23 cellular contexts compared by ENCODE assay signal in genomic region chr6:158586652-158587051, GRCh38. TPM values are rescaled to one million over a fixed set of nuclear protein-coding genes. Genes with fewer than 3 reads are reported as not detected.
DNase-seq lines count a peak whose midpoint lies in the region; ATAC-seq, FAIRE-seq and TF ChIP-seq lines count a peak whose summit lies in the region.
"Had no signal": no experiment of that assay in that cellular context is flagged by ENCODE, and none has a peak within 500 bp of the region (broad histone marks: within the 10 kb centered on the region; RNA-seq: fewer than 3 reads in every experiment).

No MANE protein-coding gene starts in this region.

- 96% methylated on average over 7 of the region's 8 CpGs for WGBS in HepG2 (ENCODE audit: low lambda C conversion rate)
- WGBS in right lobe of liver (ENCODE audit: insufficient coverage, low coverage, low lambda C conversion rate, missing lambda C conversion rate) = 100% methylated on average over 6 of the region's 8 CpGs
- WGBS in K562 (ENCODE audit: insufficient coverage, low coverage, missing lambda C conversion rate) = 96% methylated on average over 8 of the region's 8 CpGs
- 95 to 98% (median 95%) methylated on average over 8 of the region's 8 CpGs for WGBS in ovary, 3 donors

- FAIRE-seq in HepG2 (lab: Jason Lieb, UNC) = no peak
- no peak for FAIRE-seq in K562 (lab: Jason Lieb, UNC)
- FAIRE-seq: A549, D721Med, G401.6, GM12891 had no signal

- H3K9me3 ChIP-seq in HepG2 (ENCODE audit: low read length) (no peaks in the 10 kb centered on the region), right lobe of liver (no peaks in the 10 kb centered on the region), K562 (replicated peaks; ENCODE audit: control insufficient read depth, insufficient read depth, low read depth, low read length) (no peaks in the 10 kb centered on the region), ovary (no peaks in the 10 kb centered on the region)
- H3K9me3 ChIP-seq: Caco-2 had no signal

- TF ChIP-seq POLR2A in HepG2 (IDR thresholded peaks at IDR 0.05; ENCODE audit: insufficient read depth in 1 of 2, low read depth in 2 of 2, low read length in 2 of 2) = no peak
- TF ChIP-seq POLR2A in right lobe of liver (IDR thresholded peaks at IDR 0.05) = no peak
- no peak for TF ChIP-seq POLR2A in K562 (conservative IDR thresholded peaks at IDR 0.05)
- no peak for TF ChIP-seq POLR2A in ovary (IDR thresholded peaks at IDR 0.05)

- H3K36me3 Mint-ChIP-seq in effector memory CD8-positive, alpha-beta T cell (ENCODE audit: insufficient read depth) = peaks cover 93% of the 10 kb centered on the region

- no peaks in the 10 kb centered on the region for H3K9me1 ChIP-seq in K562 (ENCODE audit: control insufficient read depth, insufficient read depth, low read length)

- TF ChIP-seq EP300 in HepG2 (IDR thresholded peaks at IDR 0.05; ENCODE audit: low read depth in 2 of 2, low read length in 2 of 2) = no peak
- no peak for TF ChIP-seq EP300 in HepG2 (CRISPR knock-in tag; IDR thresholded peaks at IDR 0.05; ENCODE audit: borderline replicate concordance)
- TF ChIP-seq EP300 in K562 (IDR thresholded peaks at IDR 0.05; ENCODE audit: low read length) = no peak
- TF ChIP-seq EP300 in ovary (IDR thresholded peaks at IDR 0.05) = no peak

- BruUV-seq in HepG2 (replicated peaks; lab: Mats Ljungman, UMichigan) (no TSS peak), K562 (replicated peaks; lab: Mats Ljungman, UMichigan) (no TSS peak)

- H3K4me1 ChIP-seq in HepG2 (ENCODE audit: insufficient read depth, low read length) (no peaks in the 10 kb centered on the region), right lobe of liver (no peaks in the 10 kb centered on the region), K562 (replicated peaks in 1 of 2; ENCODE audit: control insufficient read depth in 2 of 2, insufficient read depth in 2 of 2, low read length in 2 of 2) (no peaks in the 10 kb centered on the region), ovary (ENCODE audit: insufficient read depth) (no peaks in the 10 kb centered on the region)
- H3K4me1 ChIP-seq: A549, Caco-2 had no signal

- ATAC-seq in HepG2 (no peak; the same call in 2 of the 3 replicates), right lobe of liver (no peak), K562 (no peak), GM19324 (IDR thresholded peaks at IDR 0.05; ENCODE audit: low FRiP score, unreplicated experiment) (no peak)
- ATAC-seq in effector memory CD8-positive, alpha-beta T cell (replicated peaks) = no peak
- ATAC-seq: A549; CD8-positive, alpha-beta T cell had no signal

- CTCF ChIA-PET in HepG2 (lab: Yijun Ruan, JAX; ENCODE audit: low intra/inter-chr PET ratio, low total read pairs) (no interaction called here), K562 (lab: Yijun Ruan, JAX; ENCODE audit: low intra/inter-chr PET ratio) (no interaction called here)

- H3K79me2 ChIP-seq in HepG2 (ENCODE audit: insufficient read depth, low read length) (peaks cover 3% of the 10 kb centered on the region), K562 (ENCODE audit: control insufficient read depth, insufficient read depth, low read length) (no peaks in the 10 kb centered on the region)

- in situ Hi-C loops in HepG2 (cut with HindIII; ENCODE audit: extremely low pct_ligation_motif_present, low pct_unique_long_range_greater_than_20kb) = no loop called here
- in situ Hi-C loops in K562 (cut with MboI) = no loop called here

- H3K9ac ChIP-seq in HepG2 (ENCODE audit: insufficient read depth, low read depth, low read length) = no peak overlapping the region
- H3K9ac ChIP-seq in K562 (ENCODE audit: insufficient read depth in 1 of 2, low read depth in 2 of 2, low read length in 2 of 2) = no peak overlapping the region
- H3K9ac ChIP-seq: BLaER1 treated with 17β-estradiol and CSF1 and Interleukin-3, amounts not matched to agents 10 nM and 100 nM had no signal

- H3K27ac Mint-ChIP-seq in effector memory CD8-positive, alpha-beta T cell = peak overlapping the region; percentile 13 to 55
- H3K27ac Mint-ChIP-seq: B cell; CD4-positive, alpha-beta T cell; CD8-positive, alpha-beta T cell had no signal

- TF ChIP-seq CTCF in HepG2 (CRISPR knock-in tag; IDR thresholded peaks at IDR 0.05) (no peak), right lobe of liver (IDR thresholded peaks at IDR 0.05) (no peak), K562 (IDR thresholded peaks at IDR 0.05 in 2 of 3, conservative IDR thresholded peaks at IDR 0.05 in 1 of 3; ENCODE audit: insufficient read depth in 2 of 3, low read depth in 1 of 3, low read length in 3 of 3) (no peak), ovary (IDR thresholded peaks at IDR 0.05) (no peak)

- H3K4me2 ChIP-seq in HepG2 (ENCODE audit: low read depth, low read length) (no peak overlapping the region), K562 (ENCODE audit: insufficient read depth, low read length) (no peak overlapping the region)
- H3K4me2 ChIP-seq: A549; BLaER1 treated with 17β-estradiol and CSF1 and Interleukin-3, amounts not matched to agents 10 nM and 100 nM had no signal

- H3K27me3 ChIP-seq in HepG2 (ENCODE audit: control insufficient read depth in 1 of 2, insufficient read depth in 2 of 2, low read length in 2 of 2) (no peaks in the 10 kb centered on the region), right lobe of liver (no peaks in the 10 kb centered on the region), K562 (ENCODE audit: control insufficient read depth in 2 of 2, insufficient read depth in 2 of 2, low read length in 2 of 2) (no peaks in the 10 kb centered on the region), ovary (no peaks in the 10 kb centered on the region)
- H3K27me3 ChIP-seq: BLaER1 treated with 17β-estradiol and CSF1 and Interleukin-3, amounts not matched to agents 10 nM and 100 nM had no signal

- H2AFZ ChIP-seq in HepG2 (ENCODE audit: low read length) = no peak overlapping the region
- H2AFZ ChIP-seq in K562 (ENCODE audit: low read depth, low read length) = no peak overlapping the region

- no peaks in the 10 kb centered on the region for H3K27me3 Mint-ChIP-seq in effector memory CD8-positive, alpha-beta T cell
- H3K27me3 Mint-ChIP-seq: B cell; CD4-positive, alpha-beta T cell had no signal

- intact Hi-C loops in HepG2 (cut with micrococcal nuclease; ENCODE audit: unreplicated experiment) (no loop called here), right lobe of liver (cut with DNase I) (no loop called here), K562 (cut with micrococcal nuclease) (no loop called here), posterior vena cava (cut with DNase I) (no loop called here), ovary (cut with DNase I) (no loop called here)

- H4K20me1 ChIP-seq in HepG2 (ENCODE audit: insufficient read depth, low read length) (peaks cover 18% of the 10 kb centered on the region; the same call in 1 of the 2 replicates), K562 (replicated peaks; ENCODE audit: control insufficient read depth, insufficient read depth, low read length) (no peaks in the 10 kb centered on the region)

- no peak overlapping the region for H3K27ac ChIP-seq in HepG2 (ENCODE audit: extremely low read length, insufficient read depth, low read length)
- no peak overlapping the region for H3K27ac ChIP-seq in right lobe of liver
- no peak overlapping the region for H3K27ac ChIP-seq in K562 (ENCODE audit: extremely low read depth, low read depth, low read length)
- H3K27ac ChIP-seq in ovary = no peak overlapping the region
- H3K27ac ChIP-seq: A549; BLaER1 treated with 17β-estradiol and CSF1 and Interleukin-3, amounts not matched to agents 10 nM and 100 nM; C4-2B had no signal

- H3K4me3 ChIP-seq in HepG2 (replicated peaks in 1 of 3; ENCODE audit: insufficient read depth in 1 of 3, low read depth in 2 of 3, low read length in 3 of 3) (no peak overlapping the region), right lobe of liver (no peak overlapping the region), K562 (no peak overlapping the region), ovary (no peak overlapping the region)
- H3K4me3 ChIP-seq: A549; BLaER1 treated with 17β-estradiol and CSF1 and Interleukin-3, amounts not matched to agents 10 nM and 100 nM had no signal

- DNase-seq in HepG2 (ENCODE audit: low spot score) (no peak), right lobe of liver (no peak), K562 (ENCODE audit: extremely low read depth in 1 of 4, low spot score in 3 of 4) (no peak), posterior vena cava (ENCODE audit: low spot score) (peak; percentile 26), ovary (no peak)
- DNase-seq in effector memory CD8-positive, alpha-beta T cell = no peak
- no peak for DNase-seq in stimulated activated CD4-positive, alpha-beta T cell treated with anti-CD3 and anti-CD28 coated beads, Interleukin-4, amount 100 ng/mL, for 1 hour
- DNase-seq: 8988T; AML-193; Caco-2; Calu3; CD4-positive, alpha-beta T cell; CD8-positive, alpha-beta T cell; DMS79 treated with DMSO at 0.1 percent for 48 hours; GF-D8 had no signal

- H3K4me1 Mint-ChIP-seq in effector memory CD8-positive, alpha-beta T cell (ENCODE audit: low read depth in 2 of 2) = peaks cover 0 to 2% of the 10 kb centered on the region in 2 donors
- H3K4me1 Mint-ChIP-seq: B cell had no signal

- no peak overlapping the region for H3K4me3 Mint-ChIP-seq in effector memory CD8-positive, alpha-beta T cell
- H3K4me3 Mint-ChIP-seq: B cell; CD4-positive, alpha-beta T cell; CD8-positive, alpha-beta T cell had no signal

- no peaks in the 10 kb centered on the region for H3K9me3 Mint-ChIP-seq in effector memory CD8-positive, alpha-beta T cell
- H3K9me3 Mint-ChIP-seq: CD4-positive, alpha-beta T cell; CD8-positive, alpha-beta T cell had no signal

- POLR2A ChIA-PET in HepG2 (lab: Yijun Ruan, JAX) = no interaction called here
- POLR2A ChIA-PET in K562 (lab: Yijun Ruan, JAX) = interaction anchor here (0.6 kb wide), 1 partner anchor 22 kb away, joined by 3 read pairs; no protein-coding TSS in a partner anchor

- TF ChIP-seq RAD21 in HepG2 (CRISPR knock-in tag; IDR thresholded peaks at IDR 0.05) = no peak
- no peak for TF ChIP-seq RAD21 in K562 (CRISPR knock-in tag; conservative IDR thresholded peaks at IDR 0.05 in 1 of 2, IDR thresholded peaks at IDR 0.05 in 1 of 2)

- H3K36me3 ChIP-seq in HepG2 (replicated peaks in 1 of 2; ENCODE audit: control insufficient read depth in 1 of 2, insufficient read depth in 2 of 2, low read length in 2 of 2) = peaks cover 56 to 94% of the 10 kb centered on the region in 2 experiments
- peaks cover 0 to 56% (median 7%) of the 10 kb centered on the region in 4 donors for H3K36me3 ChIP-seq in right lobe of liver
- peaks cover 89% of the 10 kb centered on the region for H3K36me3 ChIP-seq in K562 (ENCODE audit: control insufficient read depth, insufficient read depth, low read length)
- no peaks in the 10 kb centered on the region for H3K36me3 ChIP-seq in ovary

RNA-seq across cellular contexts. Expression of gene TMEM181, which starts 26.8 kb away (rescaled TPM):
- total RNA-seq in HepG2 (2016; rRNA removed; fragmentation: Illumina TruSeq; extraction: Trizol) (42.1 and 59.1 TPM in 2 replicates), right lobe of liver (10 to 100 TPM; 11.3 to 14.0 (median 12.5) TPM), K562 (2014; rRNA removed) (10.9 and 14.8 TPM in 2 replicates), K562 (2014; rRNA removed; fragmentation: Illumina TruSeq; extraction: Trizol) (26.0 and 27.2 TPM in 2 replicates), K562 (2015; rRNA removed; fragmentation: Illumina TruSeq; extraction: Trizol) (23.0 and 24.3 TPM in 2 replicates), K562 (2021) (17.3 and 19.2 TPM in 2 replicates), posterior vena cava (10 to 100 TPM; 24.1 to 30.4 TPM), ovary (10 to 100 TPM in 6 of 7 donors, 1 to 10 TPM in 1; 7.9 to 18.1 (median 12.7) TPM)
- 32.4 and 35.6 TPM in 2 replicates for total RNA-seq in HepG2 (2016; cell fraction: cytosol; rRNA removed; fragmentation: Illumina TruSeq; extraction: Trizol; ENCODE audit: low read depth)
- 41.0 and 60.9 TPM in 2 replicates for total RNA-seq in HepG2 (2016; cell fraction: insoluble cytoplasmic fraction; rRNA removed; fragmentation: Illumina TruSeq; extraction: Trizol)
- total RNA-seq in HepG2 (2016; cell fraction: membrane; rRNA removed; fragmentation: Illumina TruSeq; extraction: Trizol) = 29.2 and 32.9 TPM in 2 replicates
- total RNA-seq in HepG2 (2016; cell fraction: nucleus; rRNA removed; fragmentation: Illumina TruSeq; extraction: Trizol) = 66.4 and 75.5 TPM in 2 replicates
- polyA plus RNA-seq in HepG2 (2011; rRNA removed) (105 and 108 TPM in 2 replicates), K562 (2011; rRNA removed) (23.6 and 26.0 TPM in 2 replicates), K562 (2014; fragmentation: Illumina TruSeq; extraction: Trizol) (19.0 and 22.6 TPM in 2 replicates), K562 (2014; fragmentation: Nextera tagmentation; extraction: Ambion mirVana) (1 to 10 TPM; 5.6 to 7.6 TPM), K562 (2014; rRNA removed) (19.9 and 22.0 TPM in 2 replicates), ovary (10 to 100 TPM in 1 of 2 donors, 1 to 10 TPM in 1; 7.3 to 21.9 TPM)
- polyA plus RNA-seq in HepG2 (2011; cell fraction: cytosol; rRNA removed) = 53.2 and 89.4 TPM in 2 replicates
- 65.7 and 85.9 TPM in 2 replicates for polyA plus RNA-seq in HepG2 (2011; cell fraction: nucleus; rRNA removed)
- 99.1 and 106 TPM in 2 replicates for polyA plus RNA-seq in HepG2 (2012)
- polyA plus RNA-seq in HepG2 (2016; cell fraction: cytosol; fragmentation: Illumina TruSeq; extraction: Trizol; ENCODE audit: low read depth) = 2.2 and 2.6 TPM in 2 replicates
- 31.8 and 32.9 TPM in 2 replicates for polyA plus RNA-seq in HepG2 (2016; cell fraction: insoluble cytoplasmic fraction; fragmentation: Illumina TruSeq; extraction: Trizol; ENCODE audit: low read depth)
- polyA plus RNA-seq in HepG2 (2016; cell fraction: membrane; fragmentation: Illumina TruSeq; extraction: Trizol; ENCODE audit: low read depth) = 8.5 and 9.3 TPM in 2 replicates
- 140 and 144 TPM in 2 replicates for polyA plus RNA-seq in HepG2 (2016; cell fraction: nucleus; fragmentation: Illumina TruSeq; extraction: Trizol; ENCODE audit: insufficient read depth, low read depth)
- 13.5 and 115 TPM in 2 replicates for polyA minus RNA-seq in HepG2 (2011; rRNA and poly(A)+ RNA removed; ENCODE audit: low replicate concordance)
- 82.7 and 108 TPM in 2 replicates for polyA minus RNA-seq in HepG2 (2011; cell fraction: cytosol; rRNA and poly(A)+ RNA removed)
- polyA minus RNA-seq in HepG2 (2011; cell fraction: nucleus; rRNA and poly(A)+ RNA removed) = 78.4 and 93.9 TPM in 2 replicates
- total RNA-seq in K562 (2011; cell fraction: chromatin; rRNA removed; ENCODE audit: low replicate concordance) = 36.6 and 77.1 TPM in 2 replicates
- 21.0 and 25.4 TPM in 2 replicates for total RNA-seq in K562 (2011; cell fraction: nucleolus; rRNA removed)
- 41.9 and 56.9 TPM in 2 replicates for total RNA-seq in K562 (2011; cell fraction: nucleoplasm; rRNA removed)
- 8.5 and 15.4 TPM in 2 replicates for polyA plus RNA-seq in K562 (2011; cell fraction: cytosol; rRNA removed)
- 19.9 and 23.7 TPM in 2 replicates for polyA plus RNA-seq in K562 (2011; cell fraction: nucleus; rRNA removed)
- 14.1 and 17.3 TPM in 2 replicates for polyA plus RNA-seq in K562 (2012)
- polyA minus RNA-seq in K562 (2011; rRNA and poly(A)+ RNA removed) = 30.4 and 31.4 TPM in 2 replicates
- 15.7 TPM in 2 replicates for polyA minus RNA-seq in K562 (2011; cell fraction: cytosol; rRNA and poly(A)+ RNA removed)
- polyA minus RNA-seq in K562 (2011; cell fraction: nucleus; rRNA and poly(A)+ RNA removed) = 9.8 and 14.0 TPM in 2 replicates

RNA-seq across cellular contexts. Expression of gene DYNLT1, which starts 57.9 kb away (rescaled TPM):
- total RNA-seq in HepG2 (2016; rRNA removed; fragmentation: Illumina TruSeq; extraction: Trizol) (108 and 144 TPM in 2 replicates), right lobe of liver (10 to 100 TPM; 31.5 to 69.5 (median 40.0) TPM), K562 (2014; rRNA removed) (42.2 and 50.0 TPM in 2 replicates), K562 (2014; rRNA removed; fragmentation: Illumina TruSeq; extraction: Trizol) (70.3 and 75.7 TPM in 2 replicates), K562 (2015; rRNA removed; fragmentation: Illumina TruSeq; extraction: Trizol) (52.8 and 57.3 TPM in 2 replicates), K562 (2021) (98.5 and 103 TPM in 2 replicates), posterior vena cava (10 to 100 TPM; 91.3 to 91.4 TPM), ovary (100 to 1,000 TPM in 4 of 7 donors, 10 to 100 TPM in 3; 50.0 to 115 (median 102) TPM)
- total RNA-seq in HepG2 (2016; cell fraction: cytosol; rRNA removed; fragmentation: Illumina TruSeq; extraction: Trizol; ENCODE audit: low read depth) = 61.3 and 63.2 TPM in 2 replicates
- 106 and 153 TPM in 2 replicates for total RNA-seq in HepG2 (2016; cell fraction: insoluble cytoplasmic fraction; rRNA removed; fragmentation: Illumina TruSeq; extraction: Trizol)
- 66.8 and 68.4 TPM in 2 replicates for total RNA-seq in HepG2 (2016; cell fraction: membrane; rRNA removed; fragmentation: Illumina TruSeq; extraction: Trizol)
- 46.1 and 46.5 TPM in 2 replicates for total RNA-seq in HepG2 (2016; cell fraction: nucleus; rRNA removed; fragmentation: Illumina TruSeq; extraction: Trizol)
- polyA plus RNA-seq in HepG2 (2011; rRNA removed) (152 and 171 TPM in 2 replicates), K562 (2011; rRNA removed) (324 and 368 TPM in 2 replicates), K562 (2014; fragmentation: Illumina TruSeq; extraction: Trizol) (130 TPM in 2 replicates), K562 (2014; fragmentation: Nextera tagmentation; extraction: Ambion mirVana) (100 to 1,000 TPM; 489 to 583 TPM), K562 (2014; rRNA removed) (127 and 142 TPM in 2 replicates), ovary (100 to 1,000 TPM; 114 to 217 TPM)
- 96.9 and 144 TPM in 2 replicates for polyA plus RNA-seq in HepG2 (2011; cell fraction: cytosol; rRNA removed)
- polyA plus RNA-seq in HepG2 (2011; cell fraction: nucleus; rRNA removed) = 55.7 and 80.2 TPM in 2 replicates
- 121 and 122 TPM in 2 replicates for polyA plus RNA-seq in HepG2 (2012)
- polyA plus RNA-seq in HepG2 (2016; cell fraction: cytosol; fragmentation: Illumina TruSeq; extraction: Trizol; ENCODE audit: low read depth) = 51.0 and 56.6 TPM in 2 replicates
- 155 and 168 TPM in 2 replicates for polyA plus RNA-seq in HepG2 (2016; cell fraction: insoluble cytoplasmic fraction; fragmentation: Illumina TruSeq; extraction: Trizol; ENCODE audit: low read depth)
- 61.5 and 63.6 TPM in 2 replicates for polyA plus RNA-seq in HepG2 (2016; cell fraction: membrane; fragmentation: Illumina TruSeq; extraction: Trizol; ENCODE audit: low read depth)
- polyA plus RNA-seq in HepG2 (2016; cell fraction: nucleus; fragmentation: Illumina TruSeq; extraction: Trizol; ENCODE audit: insufficient read depth, low read depth) = 102 and 103 TPM in 2 replicates
- 81.1 TPM in 2 replicates for polyA minus RNA-seq in HepG2 (2011; rRNA and poly(A)+ RNA removed; ENCODE audit: low replicate concordance)
- 19.5 and 25.9 TPM in 2 replicates for polyA minus RNA-seq in HepG2 (2011; cell fraction: cytosol; rRNA and poly(A)+ RNA removed)
- polyA minus RNA-seq in HepG2 (2011; cell fraction: nucleus; rRNA and poly(A)+ RNA removed) = 19.4 and 32.6 TPM in 2 replicates
- 58.0 and 71.5 TPM in 2 replicates for total RNA-seq in K562 (2011; cell fraction: chromatin; rRNA removed; ENCODE audit: low replicate concordance)
- 42.2 and 43.2 TPM in 2 replicates for total RNA-seq in K562 (2011; cell fraction: nucleolus; rRNA removed)
- 65.8 and 91.8 TPM in 2 replicates for total RNA-seq in K562 (2011; cell fraction: nucleoplasm; rRNA removed)
- polyA plus RNA-seq in K562 (2011; cell fraction: cytosol; rRNA removed) = 189 and 261 TPM in 2 replicates
- polyA plus RNA-seq in K562 (2011; cell fraction: nucleus; rRNA removed) = 136 and 203 TPM in 2 replicates
- polyA plus RNA-seq in K562 (2012) = 107 and 174 TPM in 2 replicates
- 150 and 163 TPM in 2 replicates for polyA minus RNA-seq in K562 (2011; rRNA and poly(A)+ RNA removed)
- polyA minus RNA-seq in K562 (2011; cell fraction: cytosol; rRNA and poly(A)+ RNA removed) = 30.3 and 31.2 TPM in 2 replicates
- polyA minus RNA-seq in K562 (2011; cell fraction: nucleus; rRNA and poly(A)+ RNA removed) = 17.0 and 23.3 TPM in 2 replicates

Comparison
In these comparisons a context has a peak if more than half of its experiments do, and no peak if none do; other contexts are left out.
1. Of the 241 proteins assayed by ChIP-seq in both HepG2 and K562: peak only in HepG2: RBM22; only in K562: none; in both: none; in neither: 240.